ENCODE assay signal across 13 cellular contexts in the genomic region with DNA sequence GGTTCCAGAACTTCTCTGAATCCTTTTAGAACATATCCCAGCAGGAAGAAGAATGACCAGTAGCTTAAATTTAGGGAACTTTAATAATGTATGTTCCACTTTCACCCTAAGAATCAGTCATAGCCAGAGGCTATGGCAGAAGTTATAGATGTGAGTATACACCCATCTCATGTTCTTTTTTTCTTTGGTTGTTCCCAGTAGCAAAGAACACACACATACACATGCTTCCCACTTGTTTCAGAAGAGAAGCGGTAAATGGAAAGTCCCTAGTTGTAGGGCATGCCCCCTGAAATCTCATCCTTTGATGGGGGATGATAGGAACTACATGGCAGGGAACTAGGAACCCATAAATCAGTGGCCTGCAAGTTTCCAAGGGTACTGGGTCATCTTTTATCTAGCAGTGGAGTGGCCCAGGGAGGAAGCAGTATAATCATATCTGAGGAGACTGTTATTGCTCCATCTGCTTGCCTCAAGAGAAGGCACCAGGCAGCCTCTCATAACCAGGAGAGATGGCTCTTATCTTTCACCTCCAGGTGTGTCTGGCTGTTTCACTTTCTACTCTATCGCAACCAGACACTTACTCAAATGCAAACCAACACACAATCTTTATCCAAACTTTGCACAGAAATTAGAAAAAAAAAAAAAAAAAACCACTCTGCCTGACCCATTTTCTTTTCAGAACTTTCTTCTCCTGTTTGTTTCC.
A peak's percentile ranks its signal among the peaks of the same experiment; 100 is the strongest.
DNase-seq lines count a peak whose midpoint lies in the region; ATAC-seq, FAIRE-seq and TF ChIP-seq lines count a peak whose summit lies in the region.
"Had no signal": no experiment of that assay in that cellular context is flagged by ENCODE, and none has a peak within 500 bp of the region (broad histone marks: within the 10 kb centered on the region; RNA-seq: fewer than 3 reads in every experiment).

No MANE protein-coding gene starts in this region.

- FAIRE-seq in GM19239 (lab: Jason Lieb, UNC): no peak

- TF ChIP-seq POLR2A in erythroblast (IDR thresholded peaks at IDR 0.05; ENCODE audit: low read length): no peak

- DNase-seq in erythroblast (lab: John Stamatoyannopoulos, UW) (peak; percentile 50 to 82), NCI-H1694 (lab: John Stamatoyannopoulos, UW) (no peak), NCI-H524 (lab: John Stamatoyannopoulos, UW) (no peak), epidermal melanocyte (ENCODE audit: insufficient read length, low spot score) (no peak), GM19239 (ENCODE audit: insufficient read length, low spot score) (no peak)
- DNase-seq: CD4-positive, alpha-beta memory T cell; NCI-H2171; right cardiac atrium; SIG-M5; upper lobe of right lung had no signal

- ATAC-seq in GM18868 (IDR thresholded peaks at IDR 0.05; ENCODE audit: unreplicated experiment) (peak; percentile 95), GM21526 (IDR thresholded peaks at IDR 0.05; ENCODE audit: low FRiP score, unreplicated experiment) (peak; percentile 94), HG03066 (IDR thresholded peaks at IDR 0.05; ENCODE audit: low read depth, unreplicated experiment) (peak; percentile 92)
- ATAC-seq: right cardiac atrium, upper lobe of right lung had no signal

Comparison
In these comparisons a context has a peak if more than half of its experiments do, and no peak if none do; other contexts are left out.
1. DNase-seq: peak in erythroblast (2 of 2); none in NCI-H1694 (single experiment), NCI-H524 (0 of 2), epidermal melanocyte (single experiment) and GM19239 (single experiment).
2. Peak in every context shown above with its lines, with median percentiles within 50 percentile points of each other: ATAC-seq.